ENCODE assay signal across 31 cellular contexts in genomic region chr12:82665142-82665923, GRCh38. TPM values are rescaled to one million over a fixed set of nuclear protein-coding genes. Genes with fewer than 3 reads are reported as not detected.
DNase-seq lines count a peak whose midpoint lies in the region; ATAC-seq, FAIRE-seq and TF ChIP-seq lines count a peak whose summit lies in the region.
"Had no signal": no experiment of that assay in that cellular context is flagged by ENCODE, and none has a peak within 500 bp of the region (broad histone marks: within the 10 kb centered on the region; RNA-seq: fewer than 3 reads in every experiment).

No MANE protein-coding gene starts in this region.

- peak; percentile 38 for ATAC-seq in GM18511 (IDR thresholded peaks at IDR 0.05; ENCODE audit: unreplicated experiment)
- ATAC-seq in GM19463 (IDR thresholded peaks at IDR 0.05; ENCODE audit: unreplicated experiment) = peak; percentile 70
- ATAC-seq in HG03354 (IDR thresholded peaks at IDR 0.05; ENCODE audit: poor library complexity, severe bottlenecking, unreplicated experiment) = peak; percentile 46
- ATAC-seq in K562 = no peak
- no peak for ATAC-seq in HG02642 (IDR thresholded peaks at IDR 0.05; ENCODE audit: poor library complexity, unreplicated experiment)
- ATAC-seq: gastroesophageal sphincter; lower lobe of right lung; naive thymus-derived CD4-positive, alpha-beta T cell; sciatic nerve had no signal

- no peak overlapping the region for H3K4me2 ChIP-seq in K562 (ENCODE audit: insufficient read depth, low read length)
- H3K4me2 ChIP-seq: hepatocyte had no signal

- no peaks in the 10 kb centered on the region for H3K79me2 ChIP-seq in K562 (ENCODE audit: control insufficient read depth, insufficient read depth, low read length)
- H3K79me2 ChIP-seq: hepatocyte had no signal

- no TSS peak for BruUV-seq in K562 (replicated peaks; lab: Mats Ljungman, UMichigan)

- H3K27me3 ChIP-seq in K562 (ENCODE audit: control insufficient read depth in 2 of 2, insufficient read depth in 2 of 2, low read length in 2 of 2) = no peaks in the 10 kb centered on the region
- no peaks in the 10 kb centered on the region for H3K27me3 ChIP-seq in ascending aorta
- H3K27me3 ChIP-seq: gastroesophageal sphincter, hepatocyte, Peyer's patch, thyroid gland, vagina had no signal

- DNase-seq in K562 (ENCODE audit: extremely low read depth in 1 of 4, low spot score in 3 of 4) (no peak), posterior vena cava (ENCODE audit: low spot score) (no peak), ascending aorta (ENCODE audit: low spot score in 2 of 2) (no peak)
- no peak for DNase-seq in effector CD8-positive, alpha-beta T cell (lab: John Stamatoyannopoulos, UW)
- DNase-seq: activated CD4-positive, alpha-beta T cell treated with anti-CD3 and anti-CD28 coated beads, Interleukin-2, amount 10 ng/mL, durations not matched to agents 24 days and 14 days; activated CD8-positive, alpha-beta memory T cell treated with anti-CD3 and anti-CD28 coated beads for 24 hours; activated effector memory CD4-positive, alpha-beta T cell treated with Interleukin-2 at 50 U/mL for 16 hours; activated T-cell treated with anti-CD3 and anti-CD28 coated beads for 4 hours; AML-193; CD4-positive, alpha-beta memory T cell; Karpas-422; lower lobe of right lung; naive thymus-derived CD4-positive, alpha-beta T cell; NCI-H1417 treated with DMSO at 0.1 percent for 48 hours; NCI-H774; Peyer's patch; SHP77; stimulated activated CD4-positive, alpha-beta T cell treated with anti-CD3 and anti-CD28 coated beads, Interleukin-12 subunit alpha, Interleukin-12 subunit beta, amount 100 ng/mL, for 4 hours; stimulated activated CD4-positive, alpha-beta T cell treated with anti-CD3 and anti-CD28 coated beads, Interleukin-4, amount 100 ng/mL, for 1 hour; thyroid gland had no signal

- no peaks in the 10 kb centered on the region for H3K4me1 ChIP-seq in K562 (replicated peaks in 1 of 2; ENCODE audit: control insufficient read depth in 2 of 2, insufficient read depth in 2 of 2, low read length in 2 of 2)
- no peaks in the 10 kb centered on the region for H3K4me1 ChIP-seq in ascending aorta
- H3K4me1 ChIP-seq: lower lobe of right lung, Peyer's patch, prostate gland, vagina had no signal

- no peaks in the 10 kb centered on the region for H3K9me1 ChIP-seq in K562 (ENCODE audit: control insufficient read depth, insufficient read depth, low read length)

- no peak overlapping the region for H3K9ac ChIP-seq in K562 (ENCODE audit: insufficient read depth in 1 of 2, low read depth in 2 of 2, low read length in 2 of 2)

- H3K4me3 ChIP-seq in K562 = no peak overlapping the region
- no peak overlapping the region for H3K4me3 ChIP-seq in ascending aorta
- H3K4me3 ChIP-seq: gastroesophageal sphincter, hepatocyte, lower lobe of right lung, Peyer's patch, prostate gland, thyroid gland, vagina had no signal

- no peak for FAIRE-seq in K562 (lab: Jason Lieb, UNC)
- FAIRE-seq: bronchial epithelial cell, GM18507 had no signal

- H3K9me3 ChIP-seq in K562 (replicated peaks; ENCODE audit: control insufficient read depth, insufficient read depth, low read depth, low read length) = no peaks in the 10 kb centered on the region
- no peaks in the 10 kb centered on the region for H3K9me3 ChIP-seq in ascending aorta
- H3K9me3 ChIP-seq: gastroesophageal sphincter, lower lobe of right lung, Peyer's patch, prostate gland, thyroid gland, vagina had no signal

- H3K36me3 ChIP-seq in K562 (ENCODE audit: control insufficient read depth, insufficient read depth, low read length) (no peaks in the 10 kb centered on the region), ascending aorta (no peaks in the 10 kb centered on the region)
- H3K36me3 ChIP-seq: gastroesophageal sphincter, lower lobe of right lung, Peyer's patch, prostate gland, thyroid gland, vagina had no signal

- TF ChIP-seq RAD21 in K562 (CRISPR knock-in tag; conservative IDR thresholded peaks at IDR 0.05 in 1 of 2, IDR thresholded peaks at IDR 0.05 in 1 of 2) = no peak

- TF ChIP-seq POLR2A in K562 (conservative IDR thresholded peaks at IDR 0.05) = no peak

- CTCF ChIA-PET in K562 (lab: Yijun Ruan, JAX; ENCODE audit: low intra/inter-chr PET ratio) = no interaction called here

- POLR2A ChIA-PET in K562 (lab: Yijun Ruan, JAX) = no interaction called here

- intact Hi-C loops in K562 (cut with micrococcal nuclease) = no loop called here
- intact Hi-C loops in posterior vena cava (cut with DNase I) = no loop called here
- intact Hi-C loops in ascending aorta (cut with DNase I) = no loop called here

- no peak for TF ChIP-seq EP300 in K562 (IDR thresholded peaks at IDR 0.05; ENCODE audit: low read length)

- in situ Hi-C loops in K562 (cut with MboI) = no loop called here

- WGBS in K562 (ENCODE audit: insufficient coverage, low coverage, missing lambda C conversion rate) = 0% methylated on average over 3 of the region's 3 CpGs

- H2AFZ ChIP-seq in K562 (ENCODE audit: low read depth, low read length) = no peak overlapping the region
- H2AFZ ChIP-seq: hepatocyte had no signal

- no peaks in the 10 kb centered on the region for H4K20me1 ChIP-seq in K562 (replicated peaks; ENCODE audit: control insufficient read depth, insufficient read depth, low read length)

- TF ChIP-seq CTCF in K562 (IDR thresholded peaks at IDR 0.05 in 2 of 3, conservative IDR thresholded peaks at IDR 0.05 in 1 of 3; ENCODE audit: insufficient read depth in 2 of 3, low read depth in 1 of 3, low read length in 3 of 3) = no peak
- TF ChIP-seq CTCF in ascending aorta (IDR thresholded peaks at IDR 0.05) = no peak

- H3K27ac ChIP-seq in K562 (ENCODE audit: extremely low read depth, low read depth, low read length) = no peak overlapping the region
- H3K27ac ChIP-seq in ascending aorta = no peak overlapping the region
- H3K27ac ChIP-seq: gastroesophageal sphincter, hepatocyte, lower lobe of right lung, Peyer's patch, prostate gland, vagina had no signal

TF ChIP-seq in K562, 482 proteins besides CTCF, POLR2A, EP300 and RAD21:
- TF ChIP-seq ZNF316 (IDR thresholded peaks at IDR 0.05) (peak; percentile 52), HNRNPH1 (optimal IDR thresholded peaks at IDR 0.05; ENCODE audit: low read depth, low read length) (no peak), CREB3 (tag; conservative IDR thresholded peaks at IDR 0.05; ENCODE audit: low read depth) (no peak), MAFF (IDR thresholded peaks at IDR 0.05; ENCODE audit: low read length) (0 out of 2 replicates have a peak, but pooled peaks have one; percentile 3), BRD4 (IDR thresholded peaks at IDR 0.05) (no peak)

RNA-seq across cellular contexts. Expression of gene TMTC2, which starts 21.4 kb away (rescaled TPM):
- total RNA-seq in K562 (2011; cell fraction: chromatin; rRNA removed; ENCODE audit: low replicate concordance) = 0.49 and 0.90 TPM in 2 replicates
- 0.26 and 0.33 TPM in 2 replicates for total RNA-seq in K562 (2011; cell fraction: nucleolus; rRNA removed)
- 0.51 and 1.2 TPM in 2 replicates for total RNA-seq in K562 (2011; cell fraction: nucleoplasm; rRNA removed)
- total RNA-seq in K562 (2014; rRNA removed) (0.45 and 0.59 TPM in 2 replicates), K562 (2014; rRNA removed; fragmentation: Illumina TruSeq; extraction: Trizol) (0.41 and 0.44 TPM in 2 replicates), K562 (2015; rRNA removed; fragmentation: Illumina TruSeq; extraction: Trizol) (0.29 and 0.30 TPM in 2 replicates), K562 (2021) (0.55 and 0.58 TPM in 2 replicates), posterior vena cava (1 to 10 TPM; 5.5 to 7.1 TPM), ascending aorta (6.8 TPM)
- polyA plus RNA-seq in K562 (2011; rRNA removed) (0.30 and 0.96 TPM in 2 replicates), K562 (2014; fragmentation: Illumina TruSeq; extraction: Trizol) (0.82 and 1.1 TPM in 2 replicates), K562 (2014; fragmentation: Nextera tagmentation; extraction: Ambion mirVana) (under 1 TPM; 0.46 to 0.49 TPM), K562 (2014; rRNA removed) (0.53 and 0.57 TPM in 2 replicates)
- polyA plus RNA-seq in K562 (2011; cell fraction: cytosol; rRNA removed) = 0.12 and 0.19 TPM in 2 replicates
- 0.13 and 0.41 TPM in 2 replicates for polyA plus RNA-seq in K562 (2011; cell fraction: nucleus; rRNA removed)
- polyA plus RNA-seq in K562 (2012) = 0.46 and 0.60 TPM in 2 replicates
- 0.48 and 0.88 TPM in 2 replicates for polyA minus RNA-seq in K562 (2011; rRNA and poly(A)+ RNA removed)
- 0.29 TPM in 1 of 2 replicates, not detected in the other for polyA minus RNA-seq in K562 (2011; cell fraction: cytosol; rRNA and poly(A)+ RNA removed)
- 0.22 and 0.27 TPM in 2 replicates for polyA minus RNA-seq in K562 (2011; cell fraction: nucleus; rRNA and poly(A)+ RNA removed)
- polyA plus RNA-seq: naive thymus-derived CD4-positive, alpha-beta T cell had no signal

Comparison
In these comparisons a context has a peak if more than half of its experiments do, and no peak if none do; other contexts are left out.
1. ATAC-seq: peak in GM18511 (single experiment), GM19463 (single experiment) and HG03354 (single experiment); none in K562 (single experiment) and HG02642 (single experiment).